ENCODE assay signal across 1 cellular context in genomic region chr13:98195054-98195791, GRCh38.
TF ChIP-seq lines count a peak whose summit lies in the region.

No MANE protein-coding gene starts in this region.

TF ChIP-seq in GM23338, 12 proteins besides CTCF, POLR2A, EP300 and RAD21 (continued from another document):
- no peak for TF ChIP-seq ZNF331 (CRISPR knock-in tag; IDR thresholded peaks at IDR 0.05; ENCODE audit: low read depth)
- no peak for TF ChIP-seq STAT1 (IDR thresholded peaks at IDR 0.05; ENCODE audit: unreplicated experiment)
- TF ChIP-seq CREB1 (CRISPR knock-in tag; IDR thresholded peaks at IDR 0.05; ENCODE audit: low read depth): no peak
- no peak for TF ChIP-seq JUNB (IDR thresholded peaks at IDR 0.05; ENCODE audit: unreplicated experiment)
- TF ChIP-seq ZNF462 (CRISPR knock-in tag; IDR thresholded peaks at IDR 0.05): no peak
- TF ChIP-seq POLR2AphosphoS5 (IDR thresholded peaks at IDR 0.05; ENCODE audit: low read depth): no peak
- TF ChIP-seq NANOG (IDR thresholded peaks at IDR 0.05; ENCODE audit: borderline replicate concordance): no peak
- TF ChIP-seq ETS1 (IDR thresholded peaks at IDR 0.05): no peak
- no peak for TF ChIP-seq EZH2 (IDR thresholded peaks at IDR 0.05; ENCODE audit: low read depth, unreplicated experiment)
- TF ChIP-seq EZH2phosphoT487 (IDR thresholded peaks at IDR 0.05; ENCODE audit: unreplicated experiment): no peak
- no peak for TF ChIP-seq REST (IDR thresholded peaks at IDR 0.05; ENCODE audit: unreplicated experiment)
